ENCODE assay signal across 10 cellular contexts in the genomic region with DNA sequence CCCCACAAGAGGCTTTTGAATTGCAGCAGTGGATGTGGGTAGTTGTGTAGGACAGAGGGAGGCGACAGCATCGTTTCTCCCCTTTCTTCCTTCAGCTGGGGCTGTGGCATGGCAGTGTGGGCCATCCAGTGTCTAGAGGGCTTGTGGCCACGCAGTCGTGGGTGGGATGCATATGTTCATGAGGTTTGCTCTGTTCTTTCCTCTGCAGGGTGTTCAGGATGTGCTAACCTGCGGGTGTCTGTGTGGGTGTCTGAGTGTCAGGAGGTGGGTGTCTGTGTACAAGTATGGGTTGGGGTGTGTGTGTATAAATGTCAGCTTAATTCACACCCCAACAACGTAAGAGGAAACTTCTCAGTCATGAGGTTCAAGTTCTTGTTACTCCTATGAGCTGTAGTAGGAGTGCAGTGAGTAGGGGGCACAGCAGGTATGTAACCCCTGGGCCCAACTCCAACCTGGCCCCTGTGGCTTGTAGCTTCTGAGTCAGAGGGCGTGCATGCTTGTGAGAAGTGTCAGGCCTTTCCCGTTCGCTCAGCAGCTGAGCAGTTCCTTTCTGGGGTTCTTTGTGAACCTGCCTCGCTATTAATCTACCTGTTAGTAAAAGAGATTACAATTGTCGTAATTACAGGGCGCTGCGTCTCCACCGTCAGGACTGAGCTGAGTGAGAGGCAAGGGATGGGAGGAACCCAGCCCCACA. TPM values are rescaled to one million over a fixed set of nuclear protein-coding genes. Genes with fewer than 3 reads are reported as not detected.
DNase-seq lines count a peak whose midpoint lies in the region; ATAC-seq, FAIRE-seq and TF ChIP-seq lines count a peak whose summit lies in the region.
"Had no signal": no experiment of that assay in that cellular context is flagged by ENCODE, and none has a peak within 500 bp of the region (broad histone marks: within the 10 kb centered on the region; RNA-seq: fewer than 3 reads in every experiment).

No MANE protein-coding gene starts in this region.

- ATAC-seq in right lobe of liver = peak; percentile 19 to 52 (median 37)
- no peak for ATAC-seq in HepG2

- in situ Hi-C loops in HepG2 (cut with HindIII; ENCODE audit: extremely low pct_ligation_motif_present, low pct_unique_long_range_greater_than_20kb) = no loop called here

- TF ChIP-seq POLR2A in right lobe of liver (IDR thresholded peaks at IDR 0.05) = no peak
- TF ChIP-seq POLR2A in HepG2 (IDR thresholded peaks at IDR 0.05; ENCODE audit: insufficient read depth in 1 of 2, low read depth in 2 of 2, low read length in 2 of 2) = no peak
- TF ChIP-seq POLR2A in vagina (IDR thresholded peaks at IDR 0.05) = no peak

- H3K27me3 ChIP-seq in right lobe of liver (no peaks in the 10 kb centered on the region), HepG2 (ENCODE audit: control insufficient read depth in 1 of 2, insufficient read depth in 2 of 2, low read length in 2 of 2) (no peaks in the 10 kb centered on the region), astrocyte (ENCODE audit: insufficient read depth, low read length) (no peaks in the 10 kb centered on the region), mucosa of stomach (ENCODE audit: control insufficient read depth, insufficient read depth, low read length) (no peaks in the 10 kb centered on the region), vagina (no peaks in the 10 kb centered on the region), SJCRH30 (no peaks in the 10 kb centered on the region)
- H3K27me3 ChIP-seq: BLaER1 had no signal

- no peak overlapping the region for H2AFZ ChIP-seq in HepG2 (ENCODE audit: low read length)
- no peak overlapping the region for H2AFZ ChIP-seq in astrocyte (ENCODE audit: low read depth, low read length)

- CTCF ChIA-PET in HepG2 (lab: Yijun Ruan, JAX; ENCODE audit: low intra/inter-chr PET ratio, low total read pairs) = no interaction called here

- no TSS peak for BruUV-seq in HepG2 (replicated peaks; lab: Mats Ljungman, UMichigan)

- H3K36me3 Mint-ChIP-seq in astrocyte (ENCODE audit: low read depth, unreplicated experiment) = peaks cover 10% of the 10 kb centered on the region

- FAIRE-seq in HepG2 (lab: Jason Lieb, UNC) (no peak), astrocyte (lab: Jason Lieb, UNC) (peak; percentile 20)

- WGBS in right lobe of liver (ENCODE audit: insufficient coverage, low coverage, low lambda C conversion rate, missing lambda C conversion rate) = 71% methylated on average over 9 of the region's 14 CpGs
- 94% methylated on average over 12 of the region's 14 CpGs for WGBS in HepG2 (ENCODE audit: low lambda C conversion rate)

- peaks cover 66% of the 10 kb centered on the region for H3K27me3 Mint-ChIP-seq in astrocyte (ENCODE audit: low read depth, unreplicated experiment)

- H3K4me2 ChIP-seq in HepG2 (ENCODE audit: low read depth, low read length) = no peak overlapping the region
- H3K4me2 ChIP-seq in astrocyte (ENCODE audit: low read length) = peak overlapping the region; percentile 54

- H3K36me3 ChIP-seq in right lobe of liver (no peaks in the 10 kb centered on the region), HepG2 (replicated peaks in 1 of 2; ENCODE audit: control insufficient read depth in 1 of 2, insufficient read depth in 2 of 2, low read length in 2 of 2) (peaks cover 11 to 27% of the 10 kb centered on the region in 2 experiments; a peak in 4 of 5 replicates), astrocyte (ENCODE audit: insufficient read depth, low read length) (no peaks in the 10 kb centered on the region), mucosa of stomach (ENCODE audit: control insufficient read depth, insufficient read depth, low read length) (no peaks in the 10 kb centered on the region), vagina (no peaks in the 10 kb centered on the region), SJCRH30 (0 out of 2 replicates have a peak, but pooled peaks cover 2% of the 10 kb centered on the region)

- H3K4me3 ChIP-seq in right lobe of liver = no peak overlapping the region
- H3K4me3 ChIP-seq in HepG2 (replicated peaks in 1 of 3; ENCODE audit: insufficient read depth in 1 of 3, low read depth in 2 of 3, low read length in 3 of 3) = no peak overlapping the region
- H3K4me3 ChIP-seq in astrocyte (ENCODE audit: insufficient read depth, low read depth, low read length) = no peak overlapping the region
- H3K4me3 ChIP-seq in mucosa of stomach (ENCODE audit: low read length) = no peak overlapping the region
- no peak overlapping the region for H3K4me3 ChIP-seq in vagina
- H3K4me3 ChIP-seq in SJCRH30 = no peak overlapping the region
- H3K4me3 ChIP-seq: BLaER1 had no signal

- H3K79me2 ChIP-seq in HepG2 (ENCODE audit: insufficient read depth, low read length) = peaks cover 14% of the 10 kb centered on the region
- peaks cover 90% of the 10 kb centered on the region for H3K79me2 ChIP-seq in astrocyte (ENCODE audit: insufficient read depth, low read length)

- H3K4me3 Mint-ChIP-seq in astrocyte (ENCODE audit: unreplicated experiment) = no peak overlapping the region

- H3K9me3 ChIP-seq in right lobe of liver = no peaks in the 10 kb centered on the region
- H3K9me3 ChIP-seq in HepG2 (ENCODE audit: low read length) = no peaks in the 10 kb centered on the region
- H3K9me3 ChIP-seq in astrocyte (ENCODE audit: insufficient read depth, low read depth, low read length) = no peaks in the 10 kb centered on the region
- H3K9me3 ChIP-seq in mucosa of stomach (ENCODE audit: control insufficient read depth, low read length) = no peaks in the 10 kb centered on the region
- no peaks in the 10 kb centered on the region for H3K9me3 ChIP-seq in vagina
- no peaks in the 10 kb centered on the region for H3K9me3 ChIP-seq in SJCRH30 (replicated peaks)
- H3K9me3 ChIP-seq: BLaER1 had no signal

- H3K9ac ChIP-seq in HepG2 (ENCODE audit: insufficient read depth, low read depth, low read length) = no peak overlapping the region
- H3K9ac ChIP-seq in astrocyte (ENCODE audit: low read length) = peak overlapping the region; percentile 32
- peak overlapping the region; percentile 7 for H3K9ac ChIP-seq in mucosa of stomach (ENCODE audit: low read length)
- H3K9ac ChIP-seq: BLaER1 had no signal

- H4K20me1 ChIP-seq in HepG2 (ENCODE audit: insufficient read depth, low read length) (no peaks in the 10 kb centered on the region), astrocyte (ENCODE audit: insufficient read depth, low read length) (peaks cover 51% of the 10 kb centered on the region)

- peak overlapping the region; percentile 67 for H3K27ac Mint-ChIP-seq in astrocyte (ENCODE audit: unreplicated experiment)

- DNase-seq in right lobe of liver = no peak
- DNase-seq in HepG2 (ENCODE audit: low spot score) = no peak
- DNase-seq in astrocyte (ENCODE audit: low read depth) = peak; percentile 89
- no peak for DNase-seq in vagina (ENCODE audit: extremely low spot score in 2 of 2)
- no peak for DNase-seq in SJCRH30
- DNase-seq in activated CD4-positive, CD25-positive, alpha-beta regulatory T cell (lab: John Stamatoyannopoulos, UW) = no peak
- no peak for DNase-seq in NCI-H1694 treated with DMSO at 0.1 percent for 48 hours (lab: John Stamatoyannopoulos, UW)
- DNase-seq: NCI-H2171 had no signal

- peaks cover 12% of the 10 kb centered on the region for H3K4me1 Mint-ChIP-seq in astrocyte (ENCODE audit: low read depth, unreplicated experiment)

- intact Hi-C loops in right lobe of liver (cut with DNase I) = no loop called here
- intact Hi-C loops in HepG2 (cut with micrococcal nuclease; ENCODE audit: unreplicated experiment) = no loop called here
- intact Hi-C loops in vagina (cut with DNase I) = no loop called here

- peaks cover 0 to 3% (median under 1%) of the 10 kb centered on the region in 4 donors for H3K4me1 ChIP-seq in right lobe of liver
- peaks cover 29% of the 10 kb centered on the region for H3K4me1 ChIP-seq in HepG2 (ENCODE audit: insufficient read depth, low read length)
- H3K4me1 ChIP-seq in astrocyte (ENCODE audit: insufficient read depth, low read length) = peaks cover 23% of the 10 kb centered on the region
- peaks cover 47% of the 10 kb centered on the region for H3K4me1 ChIP-seq in mucosa of stomach (ENCODE audit: control insufficient read depth, insufficient read depth, low read length)
- H3K4me1 ChIP-seq in vagina = peaks cover 95% of the 10 kb centered on the region
- H3K4me1 ChIP-seq in SJCRH30 = peaks cover 22% of the 10 kb centered on the region

- TF ChIP-seq EP300 in HepG2 (IDR thresholded peaks at IDR 0.05; ENCODE audit: low read depth in 2 of 2, low read length in 2 of 2) = no peak
- TF ChIP-seq EP300 in HepG2 (CRISPR knock-in tag; IDR thresholded peaks at IDR 0.05; ENCODE audit: borderline replicate concordance) = no peak

- no peak overlapping the region for H3K27ac ChIP-seq in right lobe of liver
- H3K27ac ChIP-seq in HepG2 (ENCODE audit: extremely low read length, insufficient read depth, low read length) = no peak overlapping the region
- H3K27ac ChIP-seq in astrocyte (ENCODE audit: low read depth, low read length) = peak overlapping the region; percentile 11
- H3K27ac ChIP-seq in vagina = peak overlapping the region; percentile 42
- no peak overlapping the region for H3K27ac ChIP-seq in SJCRH30
- H3K27ac ChIP-seq: BLaER1 had no signal

- POLR2A ChIA-PET in HepG2 (lab: Yijun Ruan, JAX) = interaction anchor here (1.1 to 3.8 kb wide), 3 partner anchors 9 to 16 kb away, joined by 3 to 38 read pairs (median 19); no protein-coding TSS in a partner anchor

- H3K9me3 Mint-ChIP-seq in astrocyte (ENCODE audit: unreplicated experiment) = peaks cover 2% of the 10 kb centered on the region

- no peak for TF ChIP-seq CTCF in right lobe of liver (IDR thresholded peaks at IDR 0.05)
- TF ChIP-seq CTCF in HepG2 (CRISPR knock-in tag; IDR thresholded peaks at IDR 0.05) = no peak
- TF ChIP-seq CTCF in astrocyte (IDR thresholded peaks at IDR 0.05; ENCODE audit: insufficient read depth, low read depth, low read length) = no peak
- TF ChIP-seq CTCF in vagina (IDR thresholded peaks at IDR 0.05) = no peak

- no peak for TF ChIP-seq RAD21 in HepG2 (CRISPR knock-in tag; IDR thresholded peaks at IDR 0.05)

RNA-seq across cellular contexts. Expression of a gene that starts 49.0 kb away (rescaled TPM):
- total RNA-seq in right lobe of liver (10 to 100 TPM; 20.3 to 40.0 (median 26.7) TPM), HepG2 (2016; rRNA removed; fragmentation: Illumina TruSeq; extraction: Trizol) (5.4 and 5.6 TPM in 2 replicates), astrocyte (8.4 and 9.6 TPM in 2 replicates), vagina (81.8 TPM)
- 16.3 and 20.2 TPM in 2 replicates for total RNA-seq in HepG2 (2016; cell fraction: cytosol; rRNA removed; fragmentation: Illumina TruSeq; extraction: Trizol; ENCODE audit: low read depth)
- 4.6 and 4.7 TPM in 2 replicates for total RNA-seq in HepG2 (2016; cell fraction: insoluble cytoplasmic fraction; rRNA removed; fragmentation: Illumina TruSeq; extraction: Trizol)
- 6.7 and 9.2 TPM in 2 replicates for total RNA-seq in HepG2 (2016; cell fraction: membrane; rRNA removed; fragmentation: Illumina TruSeq; extraction: Trizol)
- total RNA-seq in HepG2 (2016; cell fraction: nucleus; rRNA removed; fragmentation: Illumina TruSeq; extraction: Trizol) = 4.9 and 6.0 TPM in 2 replicates
- 3.0 and 3.4 TPM in 2 replicates for polyA plus RNA-seq in HepG2 (2011; rRNA removed)
- polyA plus RNA-seq in HepG2 (2011; cell fraction: cytosol; rRNA removed) = 1.4 and 1.6 TPM in 2 replicates
- polyA plus RNA-seq in HepG2 (2011; cell fraction: nucleus; rRNA removed) = 11.0 and 14.0 TPM in 2 replicates
- 9.0 and 12.2 TPM in 2 replicates for polyA plus RNA-seq in HepG2 (2012)
- 0.70 and 0.93 TPM in 2 replicates for polyA plus RNA-seq in HepG2 (2016; cell fraction: cytosol; fragmentation: Illumina TruSeq; extraction: Trizol; ENCODE audit: low read depth)
- 8.8 and 11.9 TPM in 2 replicates for polyA plus RNA-seq in HepG2 (2016; cell fraction: insoluble cytoplasmic fraction; fragmentation: Illumina TruSeq; extraction: Trizol; ENCODE audit: low read depth)
- polyA plus RNA-seq in HepG2 (2016; cell fraction: membrane; fragmentation: Illumina TruSeq; extraction: Trizol; ENCODE audit: low read depth) = 3.1 and 4.9 TPM in 2 replicates
- polyA plus RNA-seq in HepG2 (2016; cell fraction: nucleus; fragmentation: Illumina TruSeq; extraction: Trizol; ENCODE audit: insufficient read depth, low read depth) = 14.6 and 14.7 TPM in 2 replicates
- polyA minus RNA-seq in HepG2 (2011; rRNA and poly(A)+ RNA removed; ENCODE audit: low replicate concordance) = 0.82 and 6.2 TPM in 2 replicates
- 5.0 and 6.2 TPM in 2 replicates for polyA minus RNA-seq in HepG2 (2011; cell fraction: cytosol; rRNA and poly(A)+ RNA removed)
- 6.8 and 7.7 TPM in 2 replicates for polyA minus RNA-seq in HepG2 (2011; cell fraction: nucleus; rRNA and poly(A)+ RNA removed)
- total RNA-seq in SJCRH30 (2014; rRNA removed; shearing (Covaris generic)) = 20.2 and 22.4 TPM in 2 replicates

RNA-seq across cellular contexts. Expression of a gene that starts 58.4 kb away (rescaled TPM):
- 1 to 10 TPM; 1.1 to 3.7 (median 2.3) TPM for total RNA-seq in right lobe of liver
- 0.69 and 0.75 TPM in 2 replicates for total RNA-seq in HepG2 (2016; rRNA removed; fragmentation: Illumina TruSeq; extraction: Trizol)
- 0.79 and 0.91 TPM in 2 replicates for total RNA-seq in HepG2 (2016; cell fraction: cytosol; rRNA removed; fragmentation: Illumina TruSeq; extraction: Trizol; ENCODE audit: low read depth)
- total RNA-seq in HepG2 (2016; cell fraction: insoluble cytoplasmic fraction; rRNA removed; fragmentation: Illumina TruSeq; extraction: Trizol) = 0.40 and 0.97 TPM in 2 replicates
- total RNA-seq in HepG2 (2016; cell fraction: membrane; rRNA removed; fragmentation: Illumina TruSeq; extraction: Trizol) = 0.74 and 0.90 TPM in 2 replicates
- 0.31 and 0.75 TPM in 2 replicates for total RNA-seq in HepG2 (2016; cell fraction: nucleus; rRNA removed; fragmentation: Illumina TruSeq; extraction: Trizol)
- 0.72 and 0.92 TPM in 2 replicates for polyA plus RNA-seq in HepG2 (2011; rRNA removed)
- polyA plus RNA-seq in HepG2 (2011; cell fraction: cytosol; rRNA removed) = 0.71 and 1.6 TPM in 2 replicates
- polyA plus RNA-seq in HepG2 (2011; cell fraction: nucleus; rRNA removed) = 2.0 and 2.6 TPM in 2 replicates
- 0.31 and 0.32 TPM in 2 replicates for polyA plus RNA-seq in HepG2 (2012)
- 0.57 and 0.66 TPM in 2 replicates for polyA plus RNA-seq in HepG2 (2016; cell fraction: cytosol; fragmentation: Illumina TruSeq; extraction: Trizol; ENCODE audit: low read depth)
- 0.51 and 0.59 TPM in 2 replicates for polyA plus RNA-seq in HepG2 (2016; cell fraction: insoluble cytoplasmic fraction; fragmentation: Illumina TruSeq; extraction: Trizol; ENCODE audit: low read depth)
- polyA plus RNA-seq in HepG2 (2016; cell fraction: membrane; fragmentation: Illumina TruSeq; extraction: Trizol; ENCODE audit: low read depth) = 0.76 and 0.86 TPM in 2 replicates
- 0.93 and 1.5 TPM in 2 replicates for polyA plus RNA-seq in HepG2 (2016; cell fraction: nucleus; fragmentation: Illumina TruSeq; extraction: Trizol; ENCODE audit: insufficient read depth, low read depth)
- polyA minus RNA-seq in HepG2 (2011; rRNA and poly(A)+ RNA removed; ENCODE audit: low replicate concordance) = 0.09 and 1.9 TPM in 2 replicates
- polyA minus RNA-seq in HepG2 (2011; cell fraction: cytosol; rRNA and poly(A)+ RNA removed) = 0.49 and 0.70 TPM in 2 replicates
- 0.64 and 1.1 TPM in 2 replicates for polyA minus RNA-seq in HepG2 (2011; cell fraction: nucleus; rRNA and poly(A)+ RNA removed)
- 0.27 TPM in 1 of 2 replicates, not detected in the other for total RNA-seq in astrocyte
- 11.5 TPM for total RNA-seq in vagina
- 0.08 TPM in 1 of 2 replicates, not detected in the other for total RNA-seq in SJCRH30 (2014; rRNA removed; shearing (Covaris generic))

Comparison
In these comparisons a context has a peak if more than half of its experiments do, and no peak if none do; other contexts are left out.
1. H3K27ac ChIP-seq: peak in astrocyte (single experiment) and vagina (single experiment); none in right lobe of liver (0 of 3), HepG2 (single experiment) and SJCRH30 (single experiment).